ENCODE assay signal across 18 cellular contexts in genomic region chr9:101478444-101478843, GRCh38. TPM values are rescaled to one million over a fixed set of nuclear protein-coding genes. Genes with fewer than 3 reads are reported as not detected.
A peak's percentile ranks its signal among the peaks of the same experiment; 100 is the strongest.
DNase-seq lines count a peak whose midpoint lies in the region; ATAC-seq, FAIRE-seq and TF ChIP-seq lines count a peak whose summit lies in the region.
"Had no signal": no experiment of that assay in that cellular context is flagged by ENCODE, and none has a peak within 500 bp of the region (broad histone marks: within the 10 kb centered on the region; RNA-seq: fewer than 3 reads in every experiment).

No MANE protein-coding gene starts in this region.

- ATAC-seq in HCT116 (no peak), upper lobe of right lung (no peak), GM18520 (IDR thresholded peaks at IDR 0.05; ENCODE audit: unreplicated experiment) (no peak), GM21825 (IDR thresholded peaks at IDR 0.05; ENCODE audit: unreplicated experiment) (no peak), GM19397 (IDR thresholded peaks at IDR 0.05; ENCODE audit: unreplicated experiment) (no peak)
- ATAC-seq: GM12878, psoas muscle had no signal

- TF ChIP-seq POLR2A in HCT116 (IDR thresholded peaks at IDR 0.05; ENCODE audit: borderline replicate concordance, extremely low read depth, insufficient read depth, insufficient read length) = no peak

- FAIRE-seq in keratinocyte (lab: Jason Lieb, UNC) = no peak
- FAIRE-seq: G401.6, GM12878 had no signal

- H3K27me3 ChIP-seq in HCT116 (ENCODE audit: insufficient read depth, low read length) (no peaks in the 10 kb centered on the region), keratinocyte (ENCODE audit: control insufficient read depth, extremely low read depth, insufficient read depth, low read length) (no peaks in the 10 kb centered on the region), upper lobe of right lung (no peaks in the 10 kb centered on the region)

- no TSS peak for BruUV-seq in HCT116 (replicated peaks; lab: Mats Ljungman, UMichigan)

- no peaks in the 10 kb centered on the region for H3K9me2 ChIP-seq in HCT116 (ENCODE audit: insufficient read depth)

- H3K9ac ChIP-seq in HCT116 (ENCODE audit: low read length) (no peak overlapping the region), keratinocyte (ENCODE audit: control insufficient read depth, extremely low read depth, insufficient read depth, low read length) (no peak overlapping the region)

- dilution Hi-C loops in keratinocyte (cut with MboI; ENCODE audit: extremely low pct_ligation_motif_present, low sequenced_read_pairs) = no loop called here

- POLR2A ChIA-PET in HCT116 (lab: Charles Lee) = no interaction called here

- RAD21 ChIA-PET in HCT116 (lab: Charles Lee; ENCODE audit: low non-redundant PET in 1 of 2, low total read pairs in 2 of 2, uncharacterized antibody in 2 of 2, unreplicated experiment in 2 of 2) = no interaction called here

- H3K4me3 ChIP-seq in AG09309 (ENCODE audit: control insufficient read depth, low read depth, low read length) (no peak overlapping the region), HCT116 (replicated peaks in 1 of 2; ENCODE audit: low read depth in 1 of 2, low read length in 2 of 2) (no peak overlapping the region), keratinocyte (ENCODE audit: control insufficient read depth in 2 of 3, extremely low read depth in 1 of 3, insufficient read depth in 2 of 3, low read depth in 1 of 3, low read length in 3 of 3) (no peak overlapping the region), upper lobe of right lung (no peak overlapping the region)
- H3K4me3 ChIP-seq: GM12878, psoas muscle had no signal

- H4K20me1 ChIP-seq in HCT116 (ENCODE audit: insufficient read depth) (no peaks in the 10 kb centered on the region), keratinocyte (ENCODE audit: control insufficient read depth, extremely low read depth, insufficient read depth, low read length) (no peaks in the 10 kb centered on the region)

- TF ChIP-seq RAD21 in HCT116 (IDR thresholded peaks at IDR 0.05; ENCODE audit: low read depth) = no peak

- H3K9me3 ChIP-seq in HCT116 (ENCODE audit: control insufficient read depth in 1 of 2, insufficient read depth in 1 of 2, low read depth in 1 of 2, low read length in 2 of 2) (no peaks in the 10 kb centered on the region), keratinocyte (ENCODE audit: control insufficient read depth, low read depth, low read length) (no peaks in the 10 kb centered on the region), upper lobe of right lung (no peaks in the 10 kb centered on the region)
- H3K9me3 ChIP-seq: psoas muscle had no signal

- peaks cover 6% of the 10 kb centered on the region for H3K9me1 ChIP-seq in keratinocyte (ENCODE audit: control insufficient read depth, extremely low read depth, insufficient read depth, low read length)

- H3K4me1 ChIP-seq in HCT116 (ENCODE audit: control insufficient read depth in 1 of 2, insufficient read depth in 2 of 2, low read length in 2 of 2) (peaks cover 0 to 20% of the 10 kb centered on the region in 2 experiments; a peak in 3 of 4 replicates), keratinocyte (ENCODE audit: control insufficient read depth, extremely low read depth, insufficient read depth, low read length) (peaks cover 48% of the 10 kb centered on the region), upper lobe of right lung (peaks cover 5% of the 10 kb centered on the region)
- H3K4me1 ChIP-seq: psoas muscle had no signal

- no peak overlapping the region for H2AFZ ChIP-seq in HCT116 (ENCODE audit: low read depth, low read length, poor library complexity, severe bottlenecking)
- no peak overlapping the region for H2AFZ ChIP-seq in keratinocyte (ENCODE audit: control insufficient read depth, low read length)

- peaks cover 33% of the 10 kb centered on the region; the same call in 1 of the 2 replicates for H3K79me2 ChIP-seq in HCT116 (ENCODE audit: insufficient read depth, low read length)
- peaks cover 12% of the 10 kb centered on the region for H3K79me2 ChIP-seq in keratinocyte (ENCODE audit: control insufficient read depth, insufficient read depth, low read length)

- intact Hi-C loops in HCT116 (cut with micrococcal nuclease) = no loop called here
- intact Hi-C loops in upper lobe of right lung (cut with DNase I) = no loop called here

- CTCF ChIA-PET in HCT116 (lab: Charles Lee) = interaction anchor here (1.5 kb wide), 1 partner anchor 20 kb away, joined by 4 read pairs; no protein-coding TSS in a partner anchor

- H3K36me3 ChIP-seq in HCT116 (ENCODE audit: control insufficient read depth in 1 of 2, insufficient read depth in 2 of 2, low read length in 2 of 2) (peaks cover 0 to 5% of the 10 kb centered on the region in 2 experiments; a peak in 3 of 4 replicates), keratinocyte (ENCODE audit: control insufficient read depth in 2 of 2, extremely low read depth in 1 of 2, insufficient read depth in 2 of 2, low read length in 2 of 2) (peaks cover 0 to 7% of the 10 kb centered on the region in 2 experiments), upper lobe of right lung (no peaks in the 10 kb centered on the region)

- H3K27ac ChIP-seq in HCT116 (ENCODE audit: low read depth, low read length) (no peak overlapping the region), keratinocyte (ENCODE audit: control insufficient read depth, insufficient read depth, low read length) (peak overlapping the region; percentile 77), upper lobe of right lung (no peak overlapping the region)
- H3K27ac ChIP-seq: psoas muscle had no signal

- in situ Hi-C loops in SK-MEL-5 (cut with HindIII; ENCODE audit: low pct_unique_long_range_greater_than_20kb, low sequenced_read_pairs) = no loop called here

- H3K4me2 ChIP-seq in HCT116 (ENCODE audit: low read length) = no peak overlapping the region
- peak overlapping the region; percentile 84 for H3K4me2 ChIP-seq in keratinocyte (ENCODE audit: control insufficient read depth, extremely low read depth, insufficient read depth, low read depth, low read length)

- DNase-seq in AG09309 (ENCODE audit: low read depth) (no peak), HCT116 (ENCODE audit: low read depth, low spot score) (no peak), SK-MEL-5 (ENCODE audit: low read depth, low spot score) (peak; percentile 4), keratinocyte (ENCODE audit: low read depth, low spot score) (no peak), upper lobe of right lung (no peak)
- DNase-seq: activated CD4-positive, alpha-beta T cell treated with anti-CD3 and anti-CD28 coated beads for 4 hours; activated gamma-delta T cell treated with Interleukin-2 at 50 U/mL for 16 hours; anterior cingulate cortex; NCI-H2081; nephron progenitor cell; psoas muscle; T1000 had no signal

- TF ChIP-seq CTCF in AG09309 (IDR thresholded peaks at IDR 0.05; ENCODE audit: control insufficient read depth, insufficient read depth, low read depth, low read length, missing control alignments) = peak; percentile 2
- peak; percentile 27 to 34 (median 28); a peak in 2 of 6 replicates for TF ChIP-seq CTCF in HCT116 (IDR thresholded peaks at IDR 0.05 in 2 of 3, conservative IDR thresholded peaks at IDR 0.05 in 1 of 3; ENCODE audit: borderline replicate concordance in 1 of 3, insufficient read depth in 1 of 3, low read depth in 2 of 3, low read length in 2 of 3)
- TF ChIP-seq CTCF in keratinocyte (optimal IDR thresholded peaks at IDR 0.05 in 1 of 3, IDR thresholded peaks at IDR 0.05 in 1 of 3, conservative IDR thresholded peaks at IDR 0.05 in 1 of 3; ENCODE audit: extremely low read depth in 1 of 3, insufficient read depth in 2 of 3, low read length in 3 of 3) = peak in 2 of 3 experiments; percentile 14 to 43
- no peak for TF ChIP-seq CTCF in upper lobe of right lung (IDR thresholded peaks at IDR 0.05)

TF ChIP-seq in HCT116, 20 proteins besides CTCF, POLR2A, EP300 and RAD21 (continues in another document):
- TF ChIP-seq ZNF274 (IDR thresholded peaks at IDR 0.05; ENCODE audit: low read depth, low read length) = no peak
- TF ChIP-seq JUND (IDR thresholded peaks at IDR 0.05) = no peak
- TF ChIP-seq TCF7L2 (IDR thresholded peaks at IDR 0.05; ENCODE audit: borderline replicate concordance, extremely low read depth, insufficient read depth, insufficient read length) = no peak

RNA-seq across cellular contexts. Expression of gene ALDOB, which starts 42.9 kb away (rescaled TPM):
- total RNA-seq in HCT116 (2021; ENCODE audit: unreplicated experiment) (1.2 TPM), upper lobe of right lung (not detected)
- polyA plus RNA-seq in HCT116 (2012) = 0.04 TPM in 1 of 2 replicates, not detected in the other
- total RNA-seq in SK-MEL-5 (2014; rRNA removed; shearing (Covaris generic)) = not detected in 2 replicates
- not detected in 2 replicates for polyA plus RNA-seq in SK-MEL-5 (2015; cell fraction: cytosol; rRNA removed)
- polyA plus RNA-seq in SK-MEL-5 (2015; cell fraction: nucleus; rRNA removed) = not detected in 2 replicates
- not detected in 3 replicates for polyA plus RNA-seq in keratinocyte
- polyA plus RNA-seq in keratinocyte (2011; ENCODE audit: low read depth) = not detected
- not detected in 2 replicates for polyA plus RNA-seq in keratinocyte (2011; cell fraction: cytosol; rRNA removed)
- polyA plus RNA-seq in keratinocyte (2011; cell fraction: nucleus; rRNA removed) = not detected in 2 replicates
- polyA plus RNA-seq in keratinocyte (2012; ENCODE audit: low replicate concordance) = 0.11 TPM in 1 of 2 replicates, not detected in the other
- polyA minus RNA-seq in keratinocyte = not detected in 3 replicates
- not detected for polyA minus RNA-seq in keratinocyte (2011; cell fraction: cytosol; rRNA and poly(A)+ RNA removed)
- not detected in 2 replicates for polyA minus RNA-seq in keratinocyte (2011; cell fraction: nucleus; rRNA and poly(A)+ RNA removed)
- total RNA-seq: glomerular endothelial cell had no signal

RNA-seq across cellular contexts. Expression of gene RNF20, which starts 55.2 kb away (rescaled TPM):
- 37.6 TPM for total RNA-seq in HCT116 (2021; ENCODE audit: unreplicated experiment)
- 24.9 and 25.5 TPM in 2 replicates for polyA plus RNA-seq in HCT116 (2012)
- total RNA-seq in SK-MEL-5 (2014; rRNA removed; shearing (Covaris generic)) = 30.9 and 31.8 TPM in 2 replicates
- 30.4 and 41.0 TPM in 2 replicates for polyA plus RNA-seq in SK-MEL-5 (2015; cell fraction: cytosol; rRNA removed)
- polyA plus RNA-seq in SK-MEL-5 (2015; cell fraction: nucleus; rRNA removed) = 26.0 and 30.8 TPM in 2 replicates
- polyA plus RNA-seq in keratinocyte = 19.4 to 28.8 TPM (median 21.6 TPM) in 3 replicates
- 54.6 TPM for polyA plus RNA-seq in keratinocyte (2011; ENCODE audit: low read depth)
- 15.7 and 23.2 TPM in 2 replicates for polyA plus RNA-seq in keratinocyte (2011; cell fraction: cytosol; rRNA removed)
- 19.7 and 29.0 TPM in 2 replicates for polyA plus RNA-seq in keratinocyte (2011; cell fraction: nucleus; rRNA removed)
- 13.9 and 26.0 TPM in 2 replicates for polyA plus RNA-seq in keratinocyte (2012; ENCODE audit: low replicate concordance)
- polyA minus RNA-seq in keratinocyte = 14.3 to 44.5 TPM (median 27.2 TPM) in 3 replicates
- polyA minus RNA-seq in keratinocyte (2011; cell fraction: cytosol; rRNA and poly(A)+ RNA removed) = 9.2 TPM
- polyA minus RNA-seq in keratinocyte (2011; cell fraction: nucleus; rRNA and poly(A)+ RNA removed) = 9.4 and 19.6 TPM in 2 replicates
- 48.1 TPM for total RNA-seq in upper lobe of right lung
